In the genomic region with DNA sequence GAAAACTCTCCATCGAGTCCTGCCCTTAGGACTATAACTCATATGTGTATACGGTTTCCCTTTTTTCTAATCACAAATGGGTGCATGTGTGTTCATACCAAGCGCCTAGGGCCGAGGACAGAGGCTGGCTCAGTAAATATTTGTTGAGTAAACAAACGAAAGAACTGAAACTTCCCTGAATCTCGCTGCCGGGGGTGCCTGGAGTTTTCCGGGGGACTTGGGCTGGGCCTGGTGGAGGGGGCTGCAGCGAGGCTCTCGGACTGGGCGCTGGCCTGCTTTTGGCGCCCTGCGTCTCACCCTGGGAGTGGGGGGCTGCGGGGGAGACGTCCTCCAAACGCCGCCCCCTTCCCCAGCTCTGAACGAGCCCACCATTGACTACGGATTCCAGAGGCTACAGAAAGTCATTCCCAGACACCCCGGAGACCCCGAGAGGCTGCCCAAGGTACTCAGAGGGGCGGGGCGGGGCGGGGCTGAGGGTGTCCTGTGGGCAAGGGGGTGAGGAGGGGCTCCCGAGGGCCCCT, we compare ENCODE assay signal across 10 cellular contexts. TPM values are rescaled to one million over a fixed set of nuclear protein-coding genes. Genes with fewer than 3 reads are reported as not detected.
DNase-seq lines count a peak whose midpoint lies in the region; ATAC-seq, FAIRE-seq and TF ChIP-seq lines count a peak whose summit lies in the region.
"Had no signal": no experiment of that assay in that cellular context is flagged by ENCODE, and none has a peak within 500 bp of the region (broad histone marks: within the 10 kb centered on the region; RNA-seq: fewer than 3 reads in every experiment).

No MANE protein-coding gene starts in this region.

- TF ChIP-seq EP300 in K562 (IDR thresholded peaks at IDR 0.05; ENCODE audit: low read length): no peak

- in situ Hi-C loops in K562 (cut with MboI): loop anchor here (10.0 kb wide), 1 partner anchor 243 kb away; no protein-coding TSS in a partner anchor

- peaks cover 8 to 30% (median 25%) of the 10 kb centered on the region in 9 donors for H3K4me1 ChIP-seq in heart right ventricle
- peaks cover 2 to 39% of the 10 kb centered on the region in 2 experiments; a peak in 4 of 5 replicates for H3K4me1 ChIP-seq in K562 (replicated peaks in 1 of 2; ENCODE audit: control insufficient read depth in 2 of 2, insufficient read depth in 2 of 2, low read length in 2 of 2)
- peaks cover 11% of the 10 kb centered on the region for H3K4me1 ChIP-seq in mesodermal cell (ENCODE audit: control insufficient read depth, insufficient read depth, low read length, poor library complexity, severe bottlenecking)
- peaks cover 31% of the 10 kb centered on the region for H3K4me1 ChIP-seq in vagina

- WGBS in heart right ventricle, 2 donors: 2 to 3% methylated on average over 23 to 25 of the region's 25 CpGs
- 9% methylated on average over 10 of the region's 25 CpGs for WGBS in K562 (ENCODE audit: insufficient coverage, low coverage, missing lambda C conversion rate)
- WGBS in mesodermal cell (ENCODE audit: insufficient coverage in 2 of 2), 2 experiments: 1 to 2% methylated on average over 9 to 16 of the region's 25 CpGs

- H3K27me3 ChIP-seq in heart right ventricle (peaks cover 5 to 74% (median 48%) of the 10 kb centered on the region in 7 donors), K562 (ENCODE audit: control insufficient read depth in 2 of 2, insufficient read depth in 2 of 2, low read length in 2 of 2) (peaks cover 0 to 37% of the 10 kb centered on the region in 2 experiments; a peak in 2 of 5 replicates), vagina (no peaks in the 10 kb centered on the region)

- no peak overlapping the region for H2AFZ ChIP-seq in K562 (ENCODE audit: low read depth, low read length)

- no peaks in the 10 kb centered on the region for H3K79me2 ChIP-seq in K562 (ENCODE audit: control insufficient read depth, insufficient read depth, low read length)

- H3K36me3 ChIP-seq in heart right ventricle (no peaks in the 10 kb centered on the region), K562 (ENCODE audit: control insufficient read depth, insufficient read depth, low read length) (no peaks in the 10 kb centered on the region), mesodermal cell (ENCODE audit: control insufficient read depth, insufficient read depth, low read length) (no peaks in the 10 kb centered on the region), vagina (no peaks in the 10 kb centered on the region)
- H3K36me3 ChIP-seq: WERI-Rb-1 had no signal

- ATAC-seq in heart right ventricle (peak in 2 of 8 donors; percentile 4 to 12), K562 (no peak), HG03565 (IDR thresholded peaks at IDR 0.05; ENCODE audit: unreplicated experiment) (no peak)

- peak overlapping the region in 9 of 10 donors; percentile 40 to 57 (median 48) for H3K4me3 ChIP-seq in heart right ventricle
- no peak overlapping the region for H3K4me3 ChIP-seq in K562
- H3K4me3 ChIP-seq in mesodermal cell (ENCODE audit: extremely low read depth, insufficient read depth, low read length, poor library complexity, severe bottlenecking): peak overlapping the region; percentile 5
- peak overlapping the region; percentile 45 to 74 for H3K4me3 ChIP-seq in vagina

- H4K20me1 ChIP-seq in K562 (replicated peaks; ENCODE audit: control insufficient read depth, insufficient read depth, low read length): no peaks in the 10 kb centered on the region

- no peaks in the 10 kb centered on the region for H3K9me3 ChIP-seq in heart right ventricle
- no peaks in the 10 kb centered on the region for H3K9me3 ChIP-seq in K562 (replicated peaks; ENCODE audit: control insufficient read depth, insufficient read depth, low read depth, low read length)
- H3K9me3 ChIP-seq in mesodermal cell (ENCODE audit: control insufficient read depth, low read length): no peaks in the 10 kb centered on the region
- no peaks in the 10 kb centered on the region for H3K9me3 ChIP-seq in vagina

- no peak overlapping the region for H3K9ac ChIP-seq in K562 (ENCODE audit: insufficient read depth in 1 of 2, low read depth in 2 of 2, low read length in 2 of 2)

- intact Hi-C loops in heart right ventricle (cut with DNase I) (loop anchor here in 9 of 10 donors (5.0 to 10.0 kb wide), 6 partner anchors 64 to 253 kb away; partner anchors contain the start of genes PCED1A (in 1 of the 9) and VPS16 (in 1 of the 9)), cardiac septum (cut with DNase I) (loop anchor here (5.0 kb wide), 1 partner anchor 101 kb away; no protein-coding TSS in a partner anchor), K562 (cut with micrococcal nuclease) (loop anchor here (1.0 kb wide), 1 partner anchor 63 kb away; no protein-coding TSS in a partner anchor), vagina (cut with DNase I) (no loop called here)

- no peaks in the 10 kb centered on the region for H3K9me1 ChIP-seq in K562 (ENCODE audit: control insufficient read depth, insufficient read depth, low read length)

- FAIRE-seq in K562 (lab: Jason Lieb, UNC): no peak
- FAIRE-seq: islet of Langerhans had no signal

- no peak for TF ChIP-seq RAD21 in K562 (CRISPR knock-in tag; conservative IDR thresholded peaks at IDR 0.05 in 1 of 2, IDR thresholded peaks at IDR 0.05 in 1 of 2)

- TF ChIP-seq POLR2A in K562 (conservative IDR thresholded peaks at IDR 0.05) (no peak), vagina (IDR thresholded peaks at IDR 0.05) (no peak)

- TF ChIP-seq CTCF in heart right ventricle (IDR thresholded peaks at IDR 0.05): no peak
- no peak for TF ChIP-seq CTCF in K562 (IDR thresholded peaks at IDR 0.05 in 2 of 3, conservative IDR thresholded peaks at IDR 0.05 in 1 of 3; ENCODE audit: insufficient read depth in 2 of 3, low read depth in 1 of 3, low read length in 3 of 3)
- TF ChIP-seq CTCF in vagina (IDR thresholded peaks at IDR 0.05): no peak

- CTCF ChIA-PET in K562 (lab: Yijun Ruan, JAX; ENCODE audit: low intra/inter-chr PET ratio): no interaction called here

- POLR2A ChIA-PET in K562 (lab: Yijun Ruan, JAX): interaction anchor here (0.6 kb wide), 1 partner anchor 87 kb away, joined by 3 read pairs; the partner anchor contains the start of gene IDH3B

- no peak overlapping the region for H3K4me2 ChIP-seq in K562 (ENCODE audit: insufficient read depth, low read length)

- H3K27ac ChIP-seq in heart right ventricle (peak overlapping the region in 1 of 10 donors; percentile 15), K562 (ENCODE audit: extremely low read depth, low read depth, low read length) (no peak overlapping the region), mesodermal cell (ENCODE audit: low read depth, low read length, severe bottlenecking) (no peak overlapping the region), vagina (peak overlapping the region; percentile 79), substantia nigra (ENCODE audit: low read depth, low read length, poor library complexity, severe bottlenecking) (no peak overlapping the region)
- H3K27ac ChIP-seq: WERI-Rb-1 had no signal

- DNase-seq in heart right ventricle (no peak), cardiac septum (ENCODE audit: low spot score) (no peak), K562 (ENCODE audit: extremely low read depth in 1 of 4, low spot score in 3 of 4) (no peak), vagina (ENCODE audit: extremely low spot score in 2 of 2) (peak in 1 of 2 donors; percentile 49), substantia nigra (lab: John Stamatoyannopoulos, UW) (no peak), ecto neural progenitor cell (ENCODE audit: low spot score) (no peak)
- DNase-seq: WERI-Rb-1 had no signal

- no TSS peak for BruUV-seq in K562 (replicated peaks; lab: Mats Ljungman, UMichigan)

RNA-seq across cellular contexts. Expression of gene CPXM1, which starts 49.0 kb away (rescaled TPM):
- total RNA-seq in heart right ventricle (1 to 10 TPM in 5 of 10 donors, under 1 TPM in 4, not detected in 1; 0.48 to 4.5 (median 1.4) TPM), cardiac septum (0.19 TPM), K562 (2014; rRNA removed) (0.32 and 0.41 TPM in 2 replicates), K562 (2014; rRNA removed; fragmentation: Illumina TruSeq; extraction: Trizol) (0.07 and 0.13 TPM in 2 replicates), K562 (2015; rRNA removed; fragmentation: Illumina TruSeq; extraction: Trizol) (0.04 TPM in 1 of 2 replicates, not detected in the other), K562 (2021) (0.47 and 0.49 TPM in 2 replicates), vagina (19.4 TPM)
- polyA plus RNA-seq in heart right ventricle (1 to 10 TPM; 1.2 to 4.9 TPM), K562 (2011; rRNA removed) (1.1 and 4.5 TPM in 2 replicates), K562 (2014; fragmentation: Illumina TruSeq; extraction: Trizol) (0.45 and 0.50 TPM in 2 replicates), K562 (2014; fragmentation: Nextera tagmentation; extraction: Ambion mirVana) (not detected), K562 (2014; rRNA removed) (0.28 and 0.37 TPM in 2 replicates)
- 4.1 and 15.4 TPM in 2 replicates for total RNA-seq in K562 (2011; cell fraction: chromatin; rRNA removed; ENCODE audit: low replicate concordance)
- 6.3 and 13.0 TPM in 2 replicates for total RNA-seq in K562 (2011; cell fraction: nucleolus; rRNA removed)
- total RNA-seq in K562 (2011; cell fraction: nucleoplasm; rRNA removed): 5.3 and 5.7 TPM in 2 replicates
- 3.0 and 3.8 TPM in 2 replicates for polyA plus RNA-seq in K562 (2011; cell fraction: cytosol; rRNA removed)
- 13.5 and 29.6 TPM in 2 replicates for polyA plus RNA-seq in K562 (2011; cell fraction: nucleus; rRNA removed)
- 0.18 and 0.86 TPM in 2 replicates for polyA plus RNA-seq in K562 (2012)
- polyA minus RNA-seq in K562 (2011; rRNA and poly(A)+ RNA removed): 0.67 and 1.1 TPM in 2 replicates
- 0.55 and 0.86 TPM in 2 replicates for polyA minus RNA-seq in K562 (2011; cell fraction: cytosol; rRNA and poly(A)+ RNA removed)
- polyA minus RNA-seq in K562 (2011; cell fraction: nucleus; rRNA and poly(A)+ RNA removed): 1.1 and 3.6 TPM in 2 replicates
- polyA plus RNA-seq in mesodermal cell (2013, experiment 1 of 2): 144 TPM
- 111 TPM for polyA plus RNA-seq in mesodermal cell (2013, experiment 2 of 2)

RNA-seq across cellular contexts. Expression of gene EBF4, which starts 58.8 kb away (rescaled TPM):
- total RNA-seq in heart right ventricle (1 to 10 TPM; 2.0 to 6.2 (median 3.6) TPM), cardiac septum (4.8 TPM), K562 (2014; rRNA removed) (0.09 TPM in 1 of 2 replicates, not detected in the other), K562 (2014; rRNA removed; fragmentation: Illumina TruSeq; extraction: Trizol) (not detected in 2 replicates), K562 (2015; rRNA removed; fragmentation: Illumina TruSeq; extraction: Trizol) (not detected in 2 replicates), K562 (2021) (not detected in 2 replicates), vagina (23.1 TPM)
- polyA plus RNA-seq in heart right ventricle (1 to 10 TPM; 3.3 to 8.0 TPM), K562 (2011; rRNA removed) (0.04 TPM in 1 of 2 replicates, not detected in the other), K562 (2014; fragmentation: Illumina TruSeq; extraction: Trizol) (not detected in 2 replicates), K562 (2014; fragmentation: Nextera tagmentation; extraction: Ambion mirVana) (not detected), K562 (2014; rRNA removed) (not detected in 2 replicates)
- 0.25 and 0.62 TPM in 2 replicates for total RNA-seq in K562 (2011; cell fraction: chromatin; rRNA removed; ENCODE audit: low replicate concordance)
- total RNA-seq in K562 (2011; cell fraction: nucleolus; rRNA removed): 0.17 and 0.39 TPM in 2 replicates
- total RNA-seq in K562 (2011; cell fraction: nucleoplasm; rRNA removed): not detected in 2 replicates
- 0.03 and 0.16 TPM in 2 replicates for polyA plus RNA-seq in K562 (2011; cell fraction: cytosol; rRNA removed)
- polyA plus RNA-seq in K562 (2011; cell fraction: nucleus; rRNA removed): 0.21 and 0.34 TPM in 2 replicates
- 0.32 TPM in 1 of 2 replicates, not detected in the other for polyA plus RNA-seq in K562 (2012)
- not detected in 2 replicates for polyA minus RNA-seq in K562 (2011; rRNA and poly(A)+ RNA removed)
- polyA minus RNA-seq in K562 (2011; cell fraction: cytosol; rRNA and poly(A)+ RNA removed): not detected in 2 replicates
- 0.22 TPM in 1 of 2 replicates, not detected in the other for polyA minus RNA-seq in K562 (2011; cell fraction: nucleus; rRNA and poly(A)+ RNA removed)
- 15.2 TPM for polyA plus RNA-seq in mesodermal cell (2013, experiment 1 of 2)
- 13.1 TPM for polyA plus RNA-seq in mesodermal cell (2013, experiment 2 of 2)
